ENCODE assay signal across 1 cellular context in the genomic region with DNA sequence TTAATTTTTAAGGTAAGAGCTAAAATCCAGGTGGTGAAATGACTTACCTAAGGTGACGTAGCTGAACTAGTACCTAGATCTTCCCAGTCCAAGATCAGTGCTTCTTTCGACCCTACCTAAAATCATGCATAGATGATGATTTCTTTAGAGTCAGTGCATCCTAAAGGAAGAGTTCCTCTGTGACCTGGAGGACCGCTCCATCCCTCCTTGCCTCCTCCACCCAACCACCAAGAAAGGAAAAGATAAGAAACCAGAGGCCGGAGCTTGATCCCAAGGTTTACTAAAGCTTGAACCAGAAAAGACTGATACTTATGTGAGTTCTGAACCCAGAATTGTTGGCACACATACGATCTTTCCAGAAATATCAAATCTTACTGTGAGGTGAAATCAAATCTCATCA.
TF ChIP-seq lines count a peak whose summit lies in the region.

No MANE protein-coding gene starts in this region.

TF ChIP-seq in GM23338, 12 proteins besides CTCF, POLR2A, EP300 and RAD21 (continued from another document):
- TF ChIP-seq, protein P1, sequence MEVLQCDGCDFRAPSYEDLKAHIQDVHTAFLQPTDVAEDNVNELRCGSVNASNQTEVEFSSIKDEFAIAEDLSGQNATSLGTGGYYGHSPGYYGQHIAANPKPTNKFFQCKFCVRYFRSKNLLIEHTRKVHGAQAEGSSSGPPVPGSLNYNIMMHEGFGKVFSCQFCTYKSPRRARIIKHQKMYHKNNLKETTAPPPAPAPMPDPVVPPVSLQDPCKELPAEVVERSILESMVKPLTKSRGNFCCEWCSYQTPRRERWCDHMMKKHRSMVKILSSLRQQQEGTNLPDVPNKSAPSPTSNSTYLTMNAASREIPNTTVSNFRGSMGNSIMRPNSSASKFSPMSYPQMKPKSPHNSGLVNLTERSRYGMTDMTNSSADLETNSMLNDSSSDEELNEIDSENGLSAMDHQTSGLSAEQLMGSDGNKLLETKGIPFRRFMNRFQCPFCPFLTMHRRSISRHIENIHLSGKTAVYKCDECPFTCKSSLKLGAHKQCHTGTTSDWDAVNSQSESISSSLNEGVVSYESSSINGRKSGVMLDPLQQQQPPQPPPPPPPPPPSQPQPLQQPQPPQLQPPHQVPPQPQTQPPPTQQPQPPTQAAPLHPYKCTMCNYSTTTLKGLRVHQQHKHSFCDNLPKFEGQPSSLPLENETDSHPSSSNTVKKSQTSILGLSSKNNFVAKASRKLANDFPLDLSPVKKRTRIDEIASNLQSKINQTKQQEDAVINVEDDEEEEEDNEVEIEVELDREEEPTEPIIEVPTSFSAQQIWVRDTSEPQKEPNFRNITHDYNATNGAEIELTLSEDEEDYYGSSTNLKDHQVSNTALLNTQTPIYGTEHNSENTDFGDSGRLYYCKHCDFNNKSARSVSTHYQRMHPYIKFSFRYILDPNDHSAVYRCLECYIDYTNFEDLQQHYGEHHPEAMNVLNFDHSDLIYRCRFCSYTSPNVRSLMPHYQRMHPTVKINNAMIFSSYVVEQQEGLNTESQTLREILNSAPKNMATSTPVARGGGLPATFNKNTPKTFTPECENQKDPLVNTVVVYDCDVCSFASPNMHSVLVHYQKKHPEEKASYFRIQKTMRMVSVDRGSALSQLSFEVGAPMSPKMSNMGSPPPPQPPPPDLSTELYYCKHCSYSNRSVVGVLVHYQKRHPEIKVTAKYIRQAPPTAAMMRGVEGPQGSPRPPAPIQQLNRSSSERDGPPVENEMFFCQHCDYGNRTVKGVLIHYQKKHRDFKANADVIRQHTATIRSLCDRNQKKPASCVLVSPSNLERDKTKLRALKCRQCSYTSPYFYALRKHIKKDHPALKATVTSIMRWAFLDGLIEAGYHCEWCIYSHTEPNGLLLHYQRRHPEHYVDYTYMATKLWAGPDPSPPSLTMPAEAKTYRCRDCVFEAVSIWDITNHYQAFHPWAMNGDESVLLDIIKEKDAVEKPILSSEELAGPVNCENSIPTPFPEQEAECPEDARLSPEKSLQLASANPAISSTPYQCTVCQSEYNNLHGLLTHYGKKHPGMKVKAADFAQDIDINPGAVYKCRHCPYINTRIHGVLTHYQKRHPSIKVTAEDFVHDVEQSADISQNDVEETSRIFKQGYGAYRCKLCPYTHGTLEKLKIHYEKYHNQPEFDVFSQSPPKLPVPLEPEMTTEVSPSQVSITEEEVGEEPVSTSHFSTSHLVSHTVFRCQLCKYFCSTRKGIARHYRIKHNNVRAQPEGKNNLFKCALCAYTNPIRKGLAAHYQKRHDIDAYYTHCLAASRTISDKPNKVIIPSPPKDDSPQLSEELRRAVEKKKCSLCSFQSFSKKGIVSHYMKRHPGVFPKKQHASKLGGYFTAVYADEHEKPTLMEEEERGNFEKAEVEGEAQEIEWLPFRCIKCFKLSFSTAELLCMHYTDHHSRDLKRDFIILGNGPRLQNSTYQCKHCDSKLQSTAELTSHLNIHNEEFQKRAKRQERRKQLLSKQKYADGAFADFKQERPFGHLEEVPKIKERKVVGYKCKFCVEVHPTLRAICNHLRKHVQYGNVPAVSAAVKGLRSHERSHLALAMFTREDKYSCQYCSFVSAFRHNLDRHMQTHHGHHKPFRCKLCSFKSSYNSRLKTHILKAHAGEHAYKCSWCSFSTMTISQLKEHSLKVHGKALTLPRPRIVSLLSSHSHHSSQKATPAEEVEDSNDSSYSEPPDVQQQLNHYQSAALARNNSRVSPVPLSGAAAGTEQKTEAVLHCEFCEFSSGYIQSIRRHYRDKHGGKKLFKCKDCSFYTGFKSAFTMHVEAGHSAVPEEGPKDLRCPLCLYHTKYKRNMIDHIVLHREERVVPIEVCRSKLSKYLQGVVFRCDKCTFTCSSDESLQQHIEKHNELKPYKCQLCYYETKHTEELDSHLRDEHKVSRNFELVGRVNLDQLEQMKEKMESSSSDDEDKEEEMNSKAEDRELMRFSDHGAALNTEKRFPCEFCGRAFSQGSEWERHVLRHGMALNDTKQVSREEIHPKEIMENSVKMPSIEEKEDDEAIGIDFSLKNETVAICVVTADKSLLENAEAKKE (CRISPR knock-in tag; IDR thresholded peaks at IDR 0.05), result no peak
- TF ChIP-seq, protein P2, sequence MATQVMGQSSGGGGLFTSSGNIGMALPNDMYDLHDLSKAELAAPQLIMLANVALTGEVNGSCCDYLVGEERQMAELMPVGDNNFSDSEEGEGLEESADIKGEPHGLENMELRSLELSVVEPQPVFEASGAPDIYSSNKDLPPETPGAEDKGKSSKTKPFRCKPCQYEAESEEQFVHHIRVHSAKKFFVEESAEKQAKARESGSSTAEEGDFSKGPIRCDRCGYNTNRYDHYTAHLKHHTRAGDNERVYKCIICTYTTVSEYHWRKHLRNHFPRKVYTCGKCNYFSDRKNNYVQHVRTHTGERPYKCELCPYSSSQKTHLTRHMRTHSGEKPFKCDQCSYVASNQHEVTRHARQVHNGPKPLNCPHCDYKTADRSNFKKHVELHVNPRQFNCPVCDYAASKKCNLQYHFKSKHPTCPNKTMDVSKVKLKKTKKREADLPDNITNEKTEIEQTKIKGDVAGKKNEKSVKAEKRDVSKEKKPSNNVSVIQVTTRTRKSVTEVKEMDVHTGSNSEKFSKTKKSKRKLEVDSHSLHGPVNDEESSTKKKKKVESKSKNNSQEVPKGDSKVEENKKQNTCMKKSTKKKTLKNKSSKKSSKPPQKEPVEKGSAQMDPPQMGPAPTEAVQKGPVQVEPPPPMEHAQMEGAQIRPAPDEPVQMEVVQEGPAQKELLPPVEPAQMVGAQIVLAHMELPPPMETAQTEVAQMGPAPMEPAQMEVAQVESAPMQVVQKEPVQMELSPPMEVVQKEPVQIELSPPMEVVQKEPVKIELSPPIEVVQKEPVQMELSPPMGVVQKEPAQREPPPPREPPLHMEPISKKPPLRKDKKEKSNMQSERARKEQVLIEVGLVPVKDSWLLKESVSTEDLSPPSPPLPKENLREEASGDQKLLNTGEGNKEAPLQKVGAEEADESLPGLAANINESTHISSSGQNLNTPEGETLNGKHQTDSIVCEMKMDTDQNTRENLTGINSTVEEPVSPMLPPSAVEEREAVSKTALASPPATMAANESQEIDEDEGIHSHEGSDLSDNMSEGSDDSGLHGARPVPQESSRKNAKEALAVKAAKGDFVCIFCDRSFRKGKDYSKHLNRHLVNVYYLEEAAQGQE (IDR thresholded peaks at IDR 0.05; ENCODE audit: unreplicated experiment), result no peak
- no peak for TF ChIP-seq ZNF331 (CRISPR knock-in tag; IDR thresholded peaks at IDR 0.05; ENCODE audit: low read depth)
- TF ChIP-seq, protein P3, sequence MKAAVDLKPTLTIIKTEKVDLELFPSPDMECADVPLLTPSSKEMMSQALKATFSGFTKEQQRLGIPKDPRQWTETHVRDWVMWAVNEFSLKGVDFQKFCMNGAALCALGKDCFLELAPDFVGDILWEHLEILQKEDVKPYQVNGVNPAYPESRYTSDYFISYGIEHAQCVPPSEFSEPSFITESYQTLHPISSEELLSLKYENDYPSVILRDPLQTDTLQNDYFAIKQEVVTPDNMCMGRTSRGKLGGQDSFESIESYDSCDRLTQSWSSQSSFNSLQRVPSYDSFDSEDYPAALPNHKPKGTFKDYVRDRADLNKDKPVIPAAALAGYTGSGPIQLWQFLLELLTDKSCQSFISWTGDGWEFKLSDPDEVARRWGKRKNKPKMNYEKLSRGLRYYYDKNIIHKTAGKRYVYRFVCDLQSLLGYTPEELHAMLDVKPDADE (IDR thresholded peaks at IDR 0.05), result no peak
